In genomic region chr11:73140213-73141030, GRCh38 we compare ENCODE assay signal across 8 cellular contexts. TPM values are rescaled to one million over a fixed set of nuclear protein-coding genes. Genes with fewer than 3 reads are reported as not detected.
DNase-seq lines count a peak whose midpoint lies in the region; ATAC-seq and TF ChIP-seq lines count a peak whose summit lies in the region.

No MANE protein-coding gene starts in this region.

- H3K4me2 ChIP-seq in GM23338: peak overlapping the region; percentile 97

- H3K36me3 Mint-ChIP-seq in GM23338 (ENCODE audit: low read depth) (no peaks in the 10 kb centered on the region; the same call in 2 of the 3 replicates), mesothelial cell of epicardium (peaks cover 3% of the 10 kb centered on the region)

- H3K4me1 Mint-ChIP-seq in GM23338 (peaks cover 20% of the 10 kb centered on the region), mesothelial cell of epicardium (peaks cover 34% of the 10 kb centered on the region)

- H3K79me2 ChIP-seq in GM23338 (replicated peaks; ENCODE audit: insufficient read depth): no peaks in the 10 kb centered on the region

- peak overlapping the region; percentile 82 for H3K4me3 Mint-ChIP-seq in GM23338
- peak overlapping the region; percentile 96 for H3K4me3 Mint-ChIP-seq in mesothelial cell of epicardium

- ATAC-seq in GM23338: peak; percentile 7
- ATAC-seq in upper lobe of left lung (ENCODE audit: low FRiP score in 2 of 2): no peak

- H3K9ac ChIP-seq in duodenal mucosa (ENCODE audit: low read depth in 1 of 2, low read length in 2 of 2): peak overlapping the region; percentile 54 to 90

- peaks cover 11% of the 10 kb centered on the region for H3F3A ChIP-seq in GM23338 (replicated peaks; ENCODE audit: low read depth)

- H4K20me1 ChIP-seq in GM23338 (replicated peaks; ENCODE audit: insufficient read depth): peaks cover 9% of the 10 kb centered on the region

- H3K27ac ChIP-seq in GM23338 (ENCODE audit: low read depth) (no peak overlapping the region), SJSA1 (peak overlapping the region; percentile 48), duodenal mucosa (ENCODE audit: low read depth, low read length) (peak overlapping the region; percentile 30), upper lobe of left lung (peak overlapping the region; percentile 90 to 98 (median 98))

- H3K9me3 Mint-ChIP-seq in GM23338: no peaks in the 10 kb centered on the region; the same call in 2 of the 3 replicates
- H3K9me3 Mint-ChIP-seq in mesothelial cell of epicardium: no peaks in the 10 kb centered on the region

- WGBS in upper lobe of left lung, 2 donors: 4 to 5% methylated on average over 23 to 26 of the region's 26 CpGs

- H3K27me3 Mint-ChIP-seq in GM23338 (ENCODE audit: insufficient read depth, low read depth, poor library complexity) (peaks cover 24% of the 10 kb centered on the region), mesothelial cell of epicardium (ENCODE audit: low read depth) (no peaks in the 10 kb centered on the region)

- H3K27me3 ChIP-seq in GM23338 (ENCODE audit: insufficient read depth) (peaks cover 25% of the 10 kb centered on the region), SJSA1 (replicated peaks) (no peaks in the 10 kb centered on the region), duodenal mucosa (ENCODE audit: control insufficient read depth in 1 of 2, insufficient read depth in 2 of 2, low read length in 2 of 2) (no peaks in the 10 kb centered on the region), upper lobe of left lung (no peaks in the 10 kb centered on the region)

- peak overlapping the region; percentile 96; the same call in 1 of the 2 replicates for H2AFZ ChIP-seq in GM23338

- H3K4me3 ChIP-seq in AG10803 (ENCODE audit: low read length): peak overlapping the region; percentile 87
- peak overlapping the region; percentile 89 for H3K4me3 ChIP-seq in GM23338
- H3K4me3 ChIP-seq in SJSA1: peak overlapping the region; percentile 69
- peak overlapping the region; percentile 89 to 93 for H3K4me3 ChIP-seq in duodenal mucosa (ENCODE audit: low read depth in 1 of 2, low read length in 2 of 2)
- peak overlapping the region; percentile 79 to 99 (median 83) for H3K4me3 ChIP-seq in upper lobe of left lung

- no peaks in the 10 kb centered on the region for H3K9me2 ChIP-seq in GM23338 (ENCODE audit: insufficient read depth)

- H3K4me1 ChIP-seq in GM23338 (ENCODE audit: insufficient read depth) (peaks cover 25% of the 10 kb centered on the region), SJSA1 (replicated peaks) (peaks cover 14% of the 10 kb centered on the region), duodenal mucosa (ENCODE audit: control insufficient read depth in 1 of 2, insufficient read depth in 2 of 2, low read length in 2 of 2) (peaks cover 16 to 28% of the 10 kb centered on the region in 2 donors), upper lobe of left lung (peaks cover 28 to 54% (median 47%) of the 10 kb centered on the region in 4 donors)

- TF ChIP-seq CTCF in AG10803 (conservative IDR thresholded peaks at IDR 0.05; ENCODE audit: low read length) (no peak), GM23338 (conservative IDR thresholded peaks at IDR 0.05; ENCODE audit: low read depth in 2 of 2) (no peak), mesothelial cell of epicardium (IDR thresholded peaks at IDR 0.05; ENCODE audit: unreplicated experiment) (no peak), upper lobe of left lung (IDR thresholded peaks at IDR 0.05) (no peak)

- TF ChIP-seq EP300 in upper lobe of left lung (IDR thresholded peaks at IDR 0.05): no peak

- no peak for TF ChIP-seq POLR2A in upper lobe of left lung (IDR thresholded peaks at IDR 0.05)

- H3K27ac Mint-ChIP-seq in GM23338: no peak overlapping the region
- H3K27ac Mint-ChIP-seq in mesothelial cell of epicardium: peak overlapping the region; percentile 96

- H3K9me3 ChIP-seq in SJSA1 (replicated peaks) (no peaks in the 10 kb centered on the region), duodenal mucosa (ENCODE audit: control insufficient read depth in 1 of 2, low read length in 2 of 2) (no peaks in the 10 kb centered on the region), upper lobe of left lung (no peaks in the 10 kb centered on the region)

- DNase-seq in AG10803 (ENCODE audit: low read depth) (peak; percentile 29), GM23338 (ENCODE audit: low spot score) (peak; percentile 45), SJSA1 (ENCODE audit: low read depth in 1 of 2, low spot score in 2 of 2) (peak in 1 of 2 experiments; percentile 22), mesothelial cell of epicardium (ENCODE audit: low spot score in 2 of 2, unreplicated experiment in 2 of 2) (no peak), upper lobe of left lung (peak; percentile 53 to 76), GM19238 (ENCODE audit: insufficient read length, low spot score) (no peak), foreskin melanocyte (no peak)

- H3K36me3 ChIP-seq in GM23338 (ENCODE audit: insufficient read depth) (no peaks in the 10 kb centered on the region), SJSA1 (peaks cover 10% of the 10 kb centered on the region), duodenal mucosa (ENCODE audit: control insufficient read depth in 1 of 2, insufficient read depth in 2 of 2, low read length in 2 of 2) (no peaks in the 10 kb centered on the region), upper lobe of left lung (no peaks in the 10 kb centered on the region)

TF ChIP-seq in GM23338, 12 proteins besides CTCF, POLR2A, EP300 and RAD21:
- TF ChIP-seq JUNB (IDR thresholded peaks at IDR 0.05; ENCODE audit: unreplicated experiment) (no peak), NANOG (IDR thresholded peaks at IDR 0.05; ENCODE audit: borderline replicate concordance) (no peak), ETS1 (IDR thresholded peaks at IDR 0.05) (no peak), POLR2AphosphoS5 (IDR thresholded peaks at IDR 0.05; ENCODE audit: low read depth) (no peak), REST (IDR thresholded peaks at IDR 0.05; ENCODE audit: unreplicated experiment) (no peak), STAT1 (IDR thresholded peaks at IDR 0.05; ENCODE audit: unreplicated experiment) (no peak), EZH2phosphoT487 (IDR thresholded peaks at IDR 0.05; ENCODE audit: unreplicated experiment) (no peak), CREB1 (CRISPR knock-in tag; IDR thresholded peaks at IDR 0.05; ENCODE audit: low read depth) (no peak)

RNA-seq across cellular contexts. Expression of gene FCHSD2, which starts 1.7 kb away (rescaled TPM):
- total RNA-seq in GM23338 (2014; rRNA removed; shearing (Covaris generic)): 3.3 and 5.2 TPM in 2 replicates
- 3.5 and 3.6 TPM in 2 replicates for polyA plus RNA-seq in GM23338 (2016; fragmentation: Nextera tagmentation; extraction: Ambion mirVana)
- 5.7 and 13.3 TPM in 2 replicates for total RNA-seq in SJSA1 (2014; rRNA removed; shearing (Covaris generic))
- total RNA-seq in mesothelial cell of epicardium (29.4 to 33.8 TPM (median 33.2 TPM) in 3 replicates), upper lobe of left lung (10 to 100 TPM; 22.5 to 55.6 (median 42.7) TPM)

Comparison
In these comparisons a context has a peak if more than half of its experiments do, and no peak if none do; other contexts are left out.
1. DNase-seq: peak in AG10803 (single experiment), GM23338 (single experiment) and upper lobe of left lung (2 of 2); none in mesothelial cell of epicardium (0 of 2), GM19238 (single experiment) and foreskin melanocyte (single experiment).
2. Peak in every context shown above with its lines, with median percentiles within 50 percentile points of each other: H3K4me3 ChIP-seq.